ENCODE assay signal across 8 cellular contexts in genomic region chr2:45585267-45585861, GRCh38. TPM values are rescaled to one million over a fixed set of nuclear protein-coding genes. Genes with fewer than 3 reads are reported as not detected.
A peak's percentile ranks its signal among the peaks of the same experiment; 100 is the strongest.
DNase-seq lines count a peak whose midpoint lies in the region; ATAC-seq and TF ChIP-seq lines count a peak whose summit lies in the region.

No MANE protein-coding gene starts in this region.

- no peak for TF ChIP-seq POLR2A in breast epithelium (IDR thresholded peaks at IDR 0.05)

- no peak for DNase-seq in AG04450 (ENCODE audit: low read depth, low spot score)
- DNase-seq in GM12865 (ENCODE audit: low read depth): peak; percentile 50
- DNase-seq in NCI-H526 treated with DMSO at 0.1 percent for 48 hours (lab: John Stamatoyannopoulos, UW): peak; percentile 2
- DNase-seq in breast epithelium (ENCODE audit: low spot score in 2 of 2): no peak
- DNase-seq in left kidney (ENCODE audit: low read depth, low spot score): peak; percentile 58
- DNase-seq in effector memory CD4-positive, alpha-beta T cell: no peak
- no peak for DNase-seq in stimulated activated naive CD4-positive, alpha-beta T cell treated with Interleukin-2 at 50 U/mL for 16 hours (lab: John Stamatoyannopoulos, UW)

- no peaks in the 10 kb centered on the region for H3K36me3 ChIP-seq in breast epithelium
- H3K36me3 ChIP-seq in effector memory CD4-positive, alpha-beta T cell (ENCODE audit: control insufficient read depth, insufficient read depth, low read length): no peaks in the 10 kb centered on the region

- POLR2A ChIA-PET in AG04450 (lab: Yijun Ruan, JAX): no interaction called here

- no peaks in the 10 kb centered on the region for H3K4me1 ChIP-seq in breast epithelium
- H3K4me1 ChIP-seq in effector memory CD4-positive, alpha-beta T cell (ENCODE audit: control insufficient read depth, insufficient read depth, low read length, poor library complexity, severe bottlenecking): no peaks in the 10 kb centered on the region

- CTCF ChIA-PET in AG04450 (lab: Charles Lee): interaction anchor here (0.6 to 3.7 kb wide), 21 partner anchors 8 to 816 kb away, joined by 3 to 27 read pairs (median 5); partner anchors contain the start of gene SRBD1

- H3K9me3 ChIP-seq in AG04450 (ENCODE audit: control insufficient read depth, insufficient read depth, low read length) (no peaks in the 10 kb centered on the region), breast epithelium (no peaks in the 10 kb centered on the region)
- no peaks in the 10 kb centered on the region for H3K9me3 ChIP-seq in effector memory CD4-positive, alpha-beta T cell (ENCODE audit: control insufficient read depth, low read length)

- intact Hi-C loops in breast epithelium (cut with DNase I; ENCODE audit: low total_unique reads): no loop called here

- no peaks in the 10 kb centered on the region for H3K27me3 ChIP-seq in AG04450 (ENCODE audit: control insufficient read depth, insufficient read depth, low read length)
- H3K27me3 ChIP-seq in breast epithelium: no peaks in the 10 kb centered on the region
- H3K27me3 ChIP-seq in effector memory CD4-positive, alpha-beta T cell (replicated peaks; ENCODE audit: control insufficient read depth, insufficient read depth, low read length, poor library complexity, severe bottlenecking): no peaks in the 10 kb centered on the region

- H3K4me3 ChIP-seq in AG04450 (ENCODE audit: low read depth, low read length): no peak overlapping the region
- no peak overlapping the region for H3K4me3 ChIP-seq in GM12865 (ENCODE audit: low read depth, low read length)
- no peak overlapping the region for H3K4me3 ChIP-seq in breast epithelium
- no peak overlapping the region for H3K4me3 ChIP-seq in effector memory CD4-positive, alpha-beta T cell (ENCODE audit: insufficient read depth, low read depth, low read length, poor library complexity, severe bottlenecking)

- no peak overlapping the region for H3K27ac ChIP-seq in AG04450 (ENCODE audit: low read depth, low read length)
- no peak overlapping the region for H3K27ac ChIP-seq in breast epithelium
- H3K27ac ChIP-seq in effector memory CD4-positive, alpha-beta T cell (ENCODE audit: insufficient read depth, low read length, poor library complexity, severe bottlenecking): no peak overlapping the region

- TF ChIP-seq CTCF in AG04450 (IDR thresholded peaks at IDR 0.05; ENCODE audit: low read depth, low read length) (peak; percentile 87), GM12865 (IDR thresholded peaks at IDR 0.05; ENCODE audit: insufficient read depth, low read depth, low read length, missing control alignments) (peak; percentile 56), breast epithelium (IDR thresholded peaks at IDR 0.05) (peak in 2 of 3 donors; percentile 57 to 61)

- no peak for ATAC-seq in HG02938 (IDR thresholded peaks at IDR 0.05; ENCODE audit: unreplicated experiment)

RNA-seq across cellular contexts. Expression of gene SRBD1, which starts 25.7 kb away (rescaled TPM):
- polyA plus RNA-seq in AG04450 (2011; rRNA removed): 7.2 and 8.7 TPM in 2 replicates
- polyA minus RNA-seq in AG04450 (2011; rRNA and poly(A)+ RNA removed): 13.6 and 26.1 TPM in 2 replicates
- total RNA-seq in breast epithelium: 10 to 100 TPM; 21.1 to 30.2 (median 21.9) TPM

Comparison
In these comparisons a context has a peak if more than half of its experiments do, and no peak if none do; other contexts are left out.
1. DNase-seq: peak in GM12865 (single experiment), NCI-H526 treated with DMSO at 0.1 percent for 48 hours (single experiment) and left kidney (single experiment); none in AG04450 (single experiment), breast epithelium (0 of 2), effector memory CD4-positive, alpha-beta T cell (0 of 3) and stimulated activated naive CD4-positive, alpha-beta T cell treated with Interleukin-2 at 50 U/mL for 16 hours (single experiment).
2. Peak in every context shown above with its lines, with median percentiles within 50 percentile points of each other: CTCF ChIP-seq.